In the genomic region with DNA sequence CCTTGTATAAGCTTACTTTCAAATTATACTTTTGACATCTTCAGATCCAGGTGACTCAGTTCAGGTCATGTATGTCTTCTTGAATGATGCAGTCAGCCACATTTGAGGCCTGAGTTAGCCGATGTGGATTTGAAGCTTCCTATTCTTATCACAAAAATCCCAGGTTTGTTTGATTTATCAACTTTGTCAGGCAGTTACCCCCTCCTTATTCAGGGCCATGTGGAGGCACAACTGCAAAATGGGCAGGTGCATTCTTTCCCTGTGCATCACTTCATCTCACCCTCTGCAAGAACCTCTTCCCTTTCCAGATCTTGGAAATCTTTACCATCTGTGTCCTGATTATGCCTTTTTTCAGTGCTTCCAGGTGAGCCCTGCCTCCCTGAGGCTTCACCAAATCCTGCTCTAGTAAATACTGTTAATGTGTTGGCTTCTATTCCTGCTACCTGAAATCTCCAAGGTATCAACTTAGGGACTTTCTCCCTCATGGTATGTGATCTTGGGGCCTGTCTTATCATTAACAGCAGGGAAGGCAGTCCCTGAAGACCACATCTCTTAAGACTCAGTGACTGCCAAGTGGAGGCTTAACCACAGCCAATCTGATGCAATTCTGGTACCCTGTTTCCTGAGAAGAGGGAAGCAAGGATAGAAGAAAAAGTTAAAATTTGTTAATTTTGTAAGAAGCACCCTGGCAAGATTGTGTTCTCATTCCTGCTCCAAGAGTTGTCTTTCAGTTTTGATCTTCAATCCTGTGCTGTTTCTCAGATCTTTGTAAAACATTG, we compare ENCODE assay signal across 19 cellular contexts. TPM values are rescaled to one million over a fixed set of nuclear protein-coding genes. Genes with fewer than 3 reads are reported as not detected.
"Had no signal": no experiment of that assay in that cellular context is flagged by ENCODE, and none has a peak within 500 bp of the region (broad histone marks: within the 10 kb centered on the region; RNA-seq: fewer than 3 reads in every experiment).

No MANE protein-coding gene starts in this region.

- H3K27me3 Mint-ChIP-seq: activated B cell treated with CpG ODN at 0.5 μM for 24 hours; activated CD4-positive, alpha-beta T cell treated with anti-CD3 and anti-CD28 coated beads, Interleukin-2, amount 10 ng/mL, durations not matched to agents 24 days and 14 days; activated naive CD8-positive, alpha-beta T cell treated with anti-CD3 and anti-CD28 coated beads for 36 hours; dendritic cell treated with granulocyte-macrophage colony-stimulating factor and Interleukin-4, amounts not matched to agents 40 ng/mL and 50 ng/mL, for 4 days; effector memory CD8-positive, alpha-beta T cell; T-helper 17 cell had no signal

- H3K27ac Mint-ChIP-seq: activated B cell treated with CpG ODN at 0.5 μM for 24 hours; activated CD4-positive, alpha-beta T cell treated with anti-CD3 and anti-CD28 coated beads, Interleukin-2, amount 10 ng/mL, durations not matched to agents 24 days and 14 days; activated naive CD8-positive, alpha-beta T cell treated with anti-CD3 and anti-CD28 coated beads for 36 hours; activated T-helper 1 cell treated with anti-CD3 and anti-CD28 coated beads, Interleukin-12 subunit alpha, Interleukin-12 subunit beta, Interleukin-2, Interleukin-4 antibody, amounts not matched to agents 30 ng/mL and 10 ng/mL and 1 ng/mL, durations not matched to agents 14 hours and 24 hours and 36 hours; dendritic cell treated with granulocyte-macrophage colony-stimulating factor and Interleukin-4, amounts not matched to agents 40 ng/mL and 50 ng/mL, for 4 days; effector memory CD8-positive, alpha-beta T cell; naive thymus-derived CD4-positive, alpha-beta T cell; T-helper 17 cell had no signal

- ATAC-seq: effector memory CD8-positive, alpha-beta T cell; heart left ventricle; left lobe of liver; mucosa of descending colon; naive thymus-derived CD4-positive, alpha-beta T cell; pancreas; T-helper 17 cell; upper lobe of right lung had no signal

- DNase-seq: activated B cell treated with CpG ODN at 0.5 μM for 24 hours; activated CD4-positive, alpha-beta T cell treated with anti-CD3 and anti-CD28 coated beads, Interleukin-2, amount 10 ng/mL, durations not matched to agents 24 days and 14 days; activated CD8-positive, alpha-beta memory T cell treated with anti-CD3 and anti-CD28 coated beads for 24 hours; activated naive CD8-positive, alpha-beta T cell treated with anti-CD3 and anti-CD28 coated beads for 36 hours; amygdala; effector memory CD8-positive, alpha-beta T cell; heart left ventricle; mucosa of descending colon; naive thymus-derived CD4-positive, alpha-beta T cell; pancreas; sigmoid colon; stimulated activated CD4-positive, alpha-beta T cell treated with anti-CD3 and anti-CD28 coated beads, Interleukin-12 subunit alpha, Interleukin-12 subunit beta, amount 100 ng/mL, for 4 hours; stimulated activated CD4-positive, alpha-beta T cell treated with anti-CD3 and anti-CD28 coated beads, Interleukin-2, amount 100 ng/mL, for 24 hours; T-helper 17 cell; upper lobe of right lung had no signal

- H3K4me3 ChIP-seq: heart left ventricle, mucosa of descending colon, pancreas, sigmoid colon, thoracic aorta, upper lobe of right lung had no signal

- H3K27me3 ChIP-seq: heart left ventricle, pancreas, sigmoid colon, upper lobe of right lung had no signal

- H3K4me1 ChIP-seq: heart left ventricle, pancreas, upper lobe of right lung had no signal

- H3K9me3 ChIP-seq: heart left ventricle, mucosa of descending colon, pancreas, sigmoid colon, thoracic aorta, upper lobe of right lung had no signal

- H3K36me3 Mint-ChIP-seq: activated naive CD8-positive, alpha-beta T cell treated with anti-CD3 and anti-CD28 coated beads for 36 hours; naive thymus-derived CD4-positive, alpha-beta T cell had no signal

- H3K4me3 Mint-ChIP-seq: activated B cell treated with CpG ODN at 0.5 μM for 24 hours; activated CD4-positive, alpha-beta T cell treated with anti-CD3 and anti-CD28 coated beads, Interleukin-2, amount 10 ng/mL, durations not matched to agents 24 days and 14 days; activated naive CD8-positive, alpha-beta T cell treated with anti-CD3 and anti-CD28 coated beads for 36 hours; activated T-helper 1 cell treated with anti-CD3 and anti-CD28 coated beads, Interleukin-12 subunit alpha, Interleukin-12 subunit beta, Interleukin-2, Interleukin-4 antibody, amounts not matched to agents 30 ng/mL and 10 ng/mL and 1 ng/mL, durations not matched to agents 14 hours and 24 hours and 36 hours; dendritic cell treated with granulocyte-macrophage colony-stimulating factor and Interleukin-4, amounts not matched to agents 40 ng/mL and 50 ng/mL, for 4 days; effector memory CD8-positive, alpha-beta T cell; naive thymus-derived CD4-positive, alpha-beta T cell; T-helper 17 cell had no signal

- H3K4me1 Mint-ChIP-seq: activated B cell treated with CpG ODN at 0.5 μM for 24 hours; activated CD4-positive, alpha-beta T cell treated with anti-CD3 and anti-CD28 coated beads, Interleukin-2, amount 10 ng/mL, durations not matched to agents 24 days and 14 days; activated naive CD8-positive, alpha-beta T cell treated with anti-CD3 and anti-CD28 coated beads for 36 hours; naive thymus-derived CD4-positive, alpha-beta T cell; T-helper 17 cell had no signal

- H3K9me3 Mint-ChIP-seq: activated B cell treated with CpG ODN at 0.5 μM for 24 hours; activated CD4-positive, alpha-beta T cell treated with anti-CD3 and anti-CD28 coated beads, Interleukin-2, amount 10 ng/mL, durations not matched to agents 24 days and 14 days; dendritic cell treated with granulocyte-macrophage colony-stimulating factor and Interleukin-4, amounts not matched to agents 40 ng/mL and 50 ng/mL, for 4 days had no signal

- H3K36me3 ChIP-seq: heart left ventricle, pancreas, sigmoid colon, thoracic aorta, upper lobe of right lung had no signal

RNA-seq across cellular contexts. Expression of a gene that starts 9.4 kb away (rescaled TPM):
- total RNA-seq: activated B cell treated with CpG ODN at 0.5 μM for 24 hours; activated CD4-positive, alpha-beta T cell treated with anti-CD3 and anti-CD28 coated beads, Interleukin-2, amount 10 ng/mL, durations not matched to agents 24 days and 14 days; activated naive CD8-positive, alpha-beta T cell treated with anti-CD3 and anti-CD28 coated beads for 36 hours; activated T-helper 1 cell treated with anti-CD3 and anti-CD28 coated beads, Interleukin-12 subunit alpha, Interleukin-12 subunit beta, Interleukin-2, Interleukin-4 antibody, amounts not matched to agents 30 ng/mL and 10 ng/mL and 1 ng/mL, durations not matched to agents 14 hours and 24 hours and 36 hours; naive thymus-derived CD4-positive, alpha-beta T cell; T-helper 17 cell had no signal
